28 cellular contexts compared by ENCODE assay signal in the genomic region with DNA sequence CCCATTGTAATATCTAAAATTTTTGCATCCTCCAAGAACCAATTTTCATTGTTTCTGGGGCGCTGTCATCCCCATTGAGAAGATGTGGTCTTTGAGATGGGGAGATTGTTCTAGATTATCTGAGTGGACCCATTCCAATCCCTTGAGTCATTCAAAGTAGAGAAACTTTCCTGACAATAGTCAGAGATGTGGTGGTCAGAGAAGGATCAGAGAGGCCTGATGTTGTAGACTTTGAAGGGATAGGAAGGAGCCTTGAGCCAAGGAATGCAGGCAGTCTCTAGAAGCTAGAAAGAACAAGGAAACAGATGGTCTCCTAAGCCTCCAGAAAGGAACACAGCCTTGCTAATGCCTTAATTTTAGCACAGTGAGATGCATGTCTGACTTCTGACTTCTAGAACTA.
"Had no signal": no experiment of that assay in that cellular context is flagged by ENCODE, and none has a peak within 500 bp of the region (broad histone marks: within the 10 kb centered on the region; RNA-seq: fewer than 3 reads in every experiment).

No MANE protein-coding gene starts in this region.

- ATAC-seq: foreskin keratinocyte; gastroesophageal sphincter; heart right ventricle; left ventricle myocardium superior; lower lobe of right lung; natural killer cell; psoas muscle; right cardiac atrium; stimulated activated naive CD8-positive, alpha-beta T cell treated with anti-CD3 and anti-CD28 coated beads, Interleukin-15, amount 100 ng/mL, for 72 hours; upper lobe of right lung had no signal

- FAIRE-seq: islet of Langerhans had no signal

- H3K36me3 ChIP-seq: colonic mucosa, gastroesophageal sphincter, lower lobe of right lung, ovary, sigmoid colon, suprapubic skin, transverse colon, upper lobe of right lung, uterus had no signal

- H3K9me3 ChIP-seq: colonic mucosa, gastroesophageal sphincter, heart right ventricle, lower lobe of right lung, ovary, psoas muscle, sigmoid colon, spleen, suprapubic skin, transverse colon, upper lobe of right lung, uterus had no signal

- H3K9me3 Mint-ChIP-seq: dendritic cell treated with granulocyte-macrophage colony-stimulating factor and Interleukin-4, amounts not matched to agents 40 ng/mL and 50 ng/mL, for 4 days; stimulated activated naive CD8-positive, alpha-beta T cell treated with anti-CD3 and anti-CD28 coated beads, Interleukin-15, amount 100 ng/mL, for 72 hours had no signal

- H3K4me1 Mint-ChIP-seq: natural killer cell had no signal

- DNase-seq: colonic mucosa; effector memory CD4-positive, alpha-beta T cell; foreskin keratinocyte; heart right ventricle; hippocampal formation; kidney glomerular epithelial cell; left ventricle myocardium superior; lower lobe of right lung; natural killer cell; occipital lobe; ovary; posterior cingulate gyrus; psoas muscle; right cardiac atrium; sigmoid colon; spleen; stimulated activated CD4-positive, alpha-beta T cell treated with anti-CD3 and anti-CD28 coated beads, Interleukin-2, amount 100 ng/mL, for 48 hours; stimulated activated CD8-positive, alpha-beta memory T cell treated with anti-CD3 and anti-CD28 coated beads, Interleukin-4, amount 100 ng/mL, for 48 hours; stimulated activated naive CD4-positive, alpha-beta T cell; stimulated activated naive CD8-positive, alpha-beta T cell treated with anti-CD3 and anti-CD28 coated beads, Interleukin-15, amount 100 ng/mL, for 72 hours; transverse colon; upper lobe of right lung; uterus had no signal

- H3K27me3 ChIP-seq: colonic mucosa, foreskin keratinocyte, gastroesophageal sphincter, heart right ventricle, ovary, sigmoid colon, spleen, suprapubic skin, transverse colon, upper lobe of right lung, uterus had no signal

- H3K36me3 Mint-ChIP-seq: natural killer cell had no signal

- H3K4me1 ChIP-seq: colonic mucosa, psoas muscle, suprapubic skin, uterus had no signal

- H3K27me3 Mint-ChIP-seq: dendritic cell treated with granulocyte-macrophage colony-stimulating factor and Interleukin-4, amounts not matched to agents 40 ng/mL and 50 ng/mL, for 4 days had no signal

- H3K4me3 Mint-ChIP-seq: dendritic cell treated with granulocyte-macrophage colony-stimulating factor and Interleukin-4, amounts not matched to agents 40 ng/mL and 50 ng/mL, for 4 days; natural killer cell; stimulated activated naive CD8-positive, alpha-beta T cell treated with anti-CD3 and anti-CD28 coated beads, Interleukin-15, amount 100 ng/mL, for 72 hours had no signal

- H3K27ac Mint-ChIP-seq: dendritic cell treated with granulocyte-macrophage colony-stimulating factor and Interleukin-4, amounts not matched to agents 40 ng/mL and 50 ng/mL, for 4 days; natural killer cell; stimulated activated naive CD8-positive, alpha-beta T cell treated with anti-CD3 and anti-CD28 coated beads, Interleukin-15, amount 100 ng/mL, for 72 hours had no signal

- H3K4me3 ChIP-seq: colonic mucosa, gastroesophageal sphincter, heart right ventricle, lower lobe of right lung, ovary, psoas muscle, sigmoid colon, skin epidermis, spleen, suprapubic skin, transverse colon, upper lobe of right lung, uterus had no signal

- H3K27ac ChIP-seq: colonic mucosa, foreskin keratinocyte, gastroesophageal sphincter, heart right ventricle, lower lobe of right lung, ovary, psoas muscle, sigmoid colon, skin epidermis, spleen, suprapubic skin, transverse colon, upper lobe of right lung, uterus had no signal
